In the genomic region with DNA sequence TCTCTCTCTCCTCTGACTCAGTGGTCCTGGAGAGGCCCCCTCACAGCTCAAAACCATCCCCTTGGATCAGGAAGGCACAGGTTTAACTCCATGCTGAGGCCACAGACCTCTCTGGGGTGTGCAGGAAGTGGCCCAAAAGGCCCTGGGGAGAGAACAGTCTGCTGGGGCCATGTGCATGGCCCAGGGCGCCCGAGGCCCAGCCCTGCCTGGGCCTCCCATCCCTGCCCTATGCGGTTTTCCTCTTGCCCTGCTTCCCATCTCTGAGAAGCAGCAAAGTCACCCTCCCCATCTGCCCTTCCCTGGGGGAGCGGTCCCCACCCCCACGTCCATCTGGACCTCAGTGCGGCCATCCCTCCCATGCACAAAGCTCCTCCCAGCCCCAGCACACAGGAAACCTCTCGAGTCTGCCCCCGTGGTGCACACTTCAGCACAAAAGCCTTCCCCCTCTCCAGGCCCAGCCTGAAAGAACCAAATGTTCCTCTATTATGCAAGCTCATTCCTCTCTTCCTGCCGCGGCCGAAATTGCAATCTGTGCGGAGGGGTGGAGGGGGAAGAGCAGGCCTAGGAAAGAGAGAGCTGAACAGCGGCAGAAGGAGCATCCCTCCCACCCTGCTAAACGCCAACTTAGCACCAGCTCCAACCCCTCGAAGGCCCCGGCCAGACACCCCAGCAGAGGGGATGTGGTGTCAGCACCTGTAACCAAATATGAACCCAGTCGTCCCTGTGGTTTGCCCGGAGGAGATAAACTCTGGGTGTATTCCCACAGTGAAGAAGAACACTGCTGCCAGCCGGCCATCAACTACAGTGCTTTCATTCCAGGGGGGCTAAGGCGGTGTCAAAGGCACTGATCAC, we compare ENCODE assay signal across 8 cellular contexts.
DNase-seq lines count a peak whose midpoint lies in the region; ATAC-seq, FAIRE-seq and TF ChIP-seq lines count a peak whose summit lies in the region.

No MANE protein-coding gene starts in this region.

- no peak overlapping the region for H3K27ac Mint-ChIP-seq in CD4-positive, alpha-beta T cell
- peak overlapping the region; percentile 86 for H3K27ac Mint-ChIP-seq in neural crest cell (ENCODE audit: unreplicated experiment)

- H3K9ac ChIP-seq in fibroblast of lung (ENCODE audit: insufficient read depth, low read length): no peak overlapping the region

- intact Hi-C loops in CD4-positive, alpha-beta T cell (cut with DNase I, micrococcal nuclease): no loop called here

- H3K4me1 Mint-ChIP-seq in CD4-positive, alpha-beta T cell (ENCODE audit: low read depth): peaks cover 9% of the 10 kb centered on the region
- H3K4me1 Mint-ChIP-seq in neural crest cell: peaks cover 59% of the 10 kb centered on the region

- DNase-seq in CD4-positive, alpha-beta T cell: no peak
- DNase-seq in KBM-7 (peak; percentile 94), RWPE2 (ENCODE audit: low spot score) (no peak), fibroblast of lung (ENCODE audit: low read depth in 2 of 2) (peak; percentile 87 to 96), neural crest cell (ENCODE audit: low read depth, low spot score) (peak; percentile 23), MG63 (no peak), HTR-8/SVneo (ENCODE audit: insufficient read length, low spot score) (no peak)

- H3K36me3 Mint-ChIP-seq in CD4-positive, alpha-beta T cell (ENCODE audit: low read depth): no peaks in the 10 kb centered on the region
- H3K36me3 Mint-ChIP-seq in neural crest cell (ENCODE audit: low read depth): peaks cover 5% of the 10 kb centered on the region

- no peak for FAIRE-seq in HTR-8/SVneo (lab: Jason Lieb, UNC)

- no peaks in the 10 kb centered on the region for H3K79me2 ChIP-seq in fibroblast of lung (ENCODE audit: control insufficient read depth, insufficient read depth, low read length)

- no peak overlapping the region for H3K4me2 ChIP-seq in fibroblast of lung (ENCODE audit: extremely low read depth, insufficient read depth, low read length)

- H3K4me3 Mint-ChIP-seq in CD4-positive, alpha-beta T cell: peak overlapping the region; percentile 10
- peak overlapping the region; percentile 61 for H3K4me3 Mint-ChIP-seq in neural crest cell

- POLR2A ChIA-PET in CD4-positive, alpha-beta T cell (lab: Charles Lee): no interaction called here

- no peaks in the 10 kb centered on the region for H3K9me3 ChIP-seq in CD4-positive, alpha-beta T cell (ENCODE audit: control insufficient read depth, low read length)
- H3K9me3 ChIP-seq in RWPE2 (ENCODE audit: severe bottlenecking): peaks cover 4% of the 10 kb centered on the region
- H3K9me3 ChIP-seq in fibroblast of lung (ENCODE audit: control insufficient read depth, insufficient read depth, low read depth, low read length): no peaks in the 10 kb centered on the region
- H3K9me3 ChIP-seq in MG63: peaks cover 5% of the 10 kb centered on the region; the same call in 1 of the 2 replicates

- H4K20me1 ChIP-seq in fibroblast of lung (ENCODE audit: control insufficient read depth, extremely low read depth, insufficient read depth, low read length): no peaks in the 10 kb centered on the region

- peaks cover 8% of the 10 kb centered on the region for H3K27me3 Mint-ChIP-seq in CD4-positive, alpha-beta T cell
- peaks cover 16% of the 10 kb centered on the region for H3K27me3 Mint-ChIP-seq in neural crest cell (ENCODE audit: low read depth)

- H3K9me3 Mint-ChIP-seq in CD4-positive, alpha-beta T cell: no peaks in the 10 kb centered on the region
- peaks cover 11% of the 10 kb centered on the region for H3K9me3 Mint-ChIP-seq in neural crest cell

- H3K36me3 ChIP-seq in RWPE2 (ENCODE audit: low read depth) (no peaks in the 10 kb centered on the region), fibroblast of lung (ENCODE audit: control insufficient read depth, insufficient read depth, low read length) (no peaks in the 10 kb centered on the region), MG63 (no peaks in the 10 kb centered on the region)

- H3K27ac ChIP-seq in CD4-positive, alpha-beta T cell (ENCODE audit: low read depth, low read length): no peak overlapping the region
- H3K27ac ChIP-seq in RWPE2 (ENCODE audit: poor library complexity, severe bottlenecking) (peak overlapping the region; percentile 28), fibroblast of lung (ENCODE audit: insufficient read depth, low read length) (peak overlapping the region; percentile 28)

- CTCF ChIA-PET in CD4-positive, alpha-beta T cell (lab: Charles Lee): no interaction called here

- no peak overlapping the region for H3K4me3 ChIP-seq in RWPE2 (ENCODE audit: severe bottlenecking)
- H3K4me3 ChIP-seq in fibroblast of lung (replicated peaks in 1 of 4; ENCODE audit: control extremely low read depth in 1 of 4, insufficient read depth in 1 of 4, low read depth in 3 of 4, low read length in 4 of 4): no peak overlapping the region
- no peak overlapping the region for H3K4me3 ChIP-seq in MG63

- H3K4me1 ChIP-seq in RWPE2 (ENCODE audit: insufficient read depth, poor library complexity, severe bottlenecking) (peaks cover 7% of the 10 kb centered on the region), fibroblast of lung (ENCODE audit: control insufficient read depth, extremely low read depth, insufficient read depth, low read length) (peaks cover 11% of the 10 kb centered on the region)

- no peak for TF ChIP-seq CTCF in CD4-positive, alpha-beta T cell (IDR thresholded peaks at IDR 0.05)
- TF ChIP-seq CTCF in RWPE2 (IDR thresholded peaks at IDR 0.05; ENCODE audit: poor library complexity, severe bottlenecking) (no peak), fibroblast of lung (conservative IDR thresholded peaks at IDR 0.05 in 1 of 2, IDR thresholded peaks at IDR 0.05 in 1 of 2; ENCODE audit: low read depth in 1 of 2, low read length in 2 of 2) (no peak), neural crest cell (conservative IDR thresholded peaks at IDR 0.05) (no peak)

- no peaks in the 10 kb centered on the region for H3K27me3 ChIP-seq in CD4-positive, alpha-beta T cell (ENCODE audit: control insufficient read depth, insufficient read depth, low read length)
- no peaks in the 10 kb centered on the region for H3K27me3 ChIP-seq in RWPE2 (ENCODE audit: insufficient read depth, poor library complexity, severe bottlenecking)
- H3K27me3 ChIP-seq in fibroblast of lung (ENCODE audit: control insufficient read depth, insufficient read depth, low read length): peaks cover 17% of the 10 kb centered on the region
- no peaks in the 10 kb centered on the region for H3K27me3 ChIP-seq in MG63

- peak; percentile 39 for ATAC-seq in CD4-positive, alpha-beta T cell (ENCODE audit: poor library complexity)
- ATAC-seq in RWPE2 (ENCODE audit: low read depth): peak; percentile 69
- ATAC-seq in HG02678 (IDR thresholded peaks at IDR 0.05; ENCODE audit: unreplicated experiment): no peak

- peak overlapping the region; percentile 29 for H2AFZ ChIP-seq in fibroblast of lung (ENCODE audit: low read length)

- in situ Hi-C loops in KBM-7 (cut with MboI; ENCODE audit: low pct_unique_long_range_greater_than_20kb, low sequenced_read_pairs): no loop called here

Comparison
In these comparisons a context has a peak if more than half of its experiments do, and no peak if none do; other contexts are left out.
1. DNase-seq: peak in KBM-7 (single experiment), fibroblast of lung (2 of 2) and neural crest cell (single experiment); none in CD4-positive, alpha-beta T cell (0 of 10), RWPE2 (single experiment), MG63 (single experiment) and HTR-8/SVneo (single experiment).